Comparison of ENCODE assay signal across 8 cellular contexts in genomic region chr19:45769054-45769782, GRCh38. TPM values are rescaled to one million over a fixed set of nuclear protein-coding genes. Genes with fewer than 3 reads are reported as not detected.
DNase-seq lines count a peak whose midpoint lies in the region; ATAC-seq and TF ChIP-seq lines count a peak whose summit lies in the region.

Gene SIX5 (minus strand): TSS chr19:45769252. CDS start chr19:45768844, 408 bp downstream.

- H3K36me3 ChIP-seq in adrenal gland (replicated peaks in 1 of 2) (peaks cover 0 to 8% of the 10 kb centered on the region in 2 donors), heart right ventricle (peaks cover 0 to 38% (median 3%) of the 10 kb centered on the region in 9 donors), upper lobe of right lung (no peaks in the 10 kb centered on the region)

- TF ChIP-seq CTCF in adrenal gland (IDR thresholded peaks at IDR 0.05) (no peak), heart right ventricle (IDR thresholded peaks at IDR 0.05) (no peak), upper lobe of right lung (IDR thresholded peaks at IDR 0.05) (no peak)

- WGBS in adrenal gland, 4 donors: 0 to 1% (median 0%) methylated on average over 29 to 65 of the region's 65 CpGs
- 1% methylated on average over 65 of the region's 65 CpGs for WGBS in heart right ventricle, 2 donors

- H3K27ac ChIP-seq in adrenal gland: peak within 1 kb of the TSS; percentile 92 to 98 (median 94)
- H3K27ac ChIP-seq in heart right ventricle: peak within 1 kb of the TSS; percentile 83 to 100 (median 96)
- peak within 1 kb of the TSS; percentile 92 for H3K27ac ChIP-seq in upper lobe of right lung

- intact Hi-C loops in adrenal gland (cut with DNase I): loop anchor here in 1 of 2 donors (5.0 kb wide), 1 partner anchor 57 kb away; no protein-coding TSS in a partner anchor
- intact Hi-C loops in heart right ventricle (cut with DNase I): loop anchor here in 6 of 10 donors (1.0 to 5.0 kb wide), 6 partner anchors 24 to 77 kb away; partner anchors contain the start of genes DMWD (in 2 of the 6), QPCTL (in 2 of the 6), SNRPD2 (in 2 of the 6) and FBXO46 (in 1 of the 6)
- intact Hi-C loops in posterior vena cava (cut with DNase I): no loop called here
- intact Hi-C loops in upper lobe of right lung (cut with DNase I): no loop called here

- peak within 1 kb of the TSS; percentile 56 to 89 (median 81) for H3K4me3 ChIP-seq in adrenal gland
- peak within 1 kb of the TSS; percentile 75 to 94 (median 86) for H3K4me3 ChIP-seq in heart right ventricle
- peak within 1 kb of the TSS; percentile 69 for H3K4me3 ChIP-seq in upper lobe of right lung

- H3K27me3 ChIP-seq in adrenal gland: no peaks in the 10 kb centered on the region
- H3K27me3 ChIP-seq in heart right ventricle: peaks cover 0 to 80% (median 0%) of the 10 kb centered on the region in 7 donors
- H3K27me3 ChIP-seq in upper lobe of right lung: no peaks in the 10 kb centered on the region

- peak; percentile 20 for TF ChIP-seq POLR2A in GM10847 (IDR thresholded peaks at IDR 0.05; ENCODE audit: extremely low read depth, insufficient read length)
- peak; percentile 79 to 82 for TF ChIP-seq POLR2A in adrenal gland (IDR thresholded peaks at IDR 0.05)

- ATAC-seq in HG02642 (IDR thresholded peaks at IDR 0.05; ENCODE audit: poor library complexity, unreplicated experiment): peak; percentile 65
- ATAC-seq in heart right ventricle: peak; percentile 53 to 76 (median 67)
- ATAC-seq in upper lobe of right lung: peak; percentile 78

- H3K4me1 ChIP-seq in adrenal gland (replicated peaks in 1 of 2) (peaks cover 7 to 24% of the 10 kb centered on the region in 2 donors), heart right ventricle (peaks cover 30 to 63% (median 41%) of the 10 kb centered on the region in 9 donors), upper lobe of right lung (peaks cover 31% of the 10 kb centered on the region)

- H3K9me3 ChIP-seq in adrenal gland (replicated peaks in 1 of 3) (no peaks in the 10 kb centered on the region), heart right ventricle (no peaks in the 10 kb centered on the region), upper lobe of right lung (no peaks in the 10 kb centered on the region)

- DNase-seq in NCI-H128 (lab: John Stamatoyannopoulos, UW; ENCODE audit: unreplicated experiment): peak; percentile 97
- DNase-seq in T follicular helper cell (ENCODE audit: low read depth): peak; percentile 89
- DNase-seq in adrenal gland: peak; percentile 98 to 99 (median 99)
- peak; percentile 98 to 100 for DNase-seq in heart right ventricle
- DNase-seq in posterior vena cava (ENCODE audit: low spot score): peak; percentile 99
- DNase-seq in upper lobe of right lung: peak; percentile 98

RNA-seq across cellular contexts. Expression of gene SIX5, which starts in this region (rescaled TPM):
- total RNA-seq in adrenal gland: 10 to 100 TPM; 12.5 to 67.6 (median 27.1) TPM
- polyA plus RNA-seq in adrenal gland: 10 to 100 TPM in 2 of 3 donors, 1 to 10 TPM in 1; 6.2 to 69.1 (median 32.9) TPM
- total RNA-seq in heart right ventricle: 10 to 100 TPM; 16.8 to 24.5 (median 21.3) TPM
- polyA plus RNA-seq in heart right ventricle: 10 to 100 TPM; 15.5 to 29.3 TPM
- total RNA-seq in posterior vena cava: 10 to 100 TPM; 14.9 to 22.4 TPM
- total RNA-seq in upper lobe of right lung: 15.5 TPM

Comparison
In these comparisons a context has a peak if more than half of its experiments do, and no peak if none do; other contexts are left out.
1. Peak in every context shown above with its lines: DNase-seq, ATAC-seq, H3K4me3 ChIP-seq and H3K27ac ChIP-seq.
2. intact Hi-C loops: an anchor here in heart right ventricle (1.0 to 5.0 kb wide); none called in posterior vena cava and upper lobe of right lung.